Comparison of ENCODE assay signal across 9 cellular contexts in the genomic region with DNA sequence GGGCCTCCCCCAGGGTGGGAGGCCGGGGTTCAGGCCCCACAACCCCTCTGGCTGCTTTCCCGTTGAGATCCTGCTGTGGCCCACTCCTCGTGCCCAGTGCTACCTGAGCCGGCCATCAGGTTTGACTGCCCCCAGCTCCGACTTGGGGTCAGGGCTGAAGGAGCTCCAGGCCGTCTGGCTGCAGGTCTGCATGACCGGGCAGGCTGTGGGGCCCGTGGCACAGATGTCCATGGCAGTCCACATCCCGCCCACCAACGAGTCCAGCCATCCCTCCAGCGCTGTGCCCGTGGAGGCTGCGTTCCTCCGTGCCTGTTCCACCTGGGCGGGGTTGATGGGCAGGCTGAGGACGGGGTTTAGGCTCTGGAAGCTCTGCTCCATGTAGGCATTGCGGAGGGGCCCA.
"Had no signal": no experiment of that assay in that cellular context is flagged by ENCODE, and none has a peak within 500 bp of the region (broad histone marks: within the 10 kb centered on the region; RNA-seq: fewer than 3 reads in every experiment).

No MANE protein-coding gene starts in this region.

- DNase-seq: GM23248, H9, HCEC 1CT, IMR-90, KBM-7 had no signal

- FAIRE-seq: H1, H54 had no signal

- H3K4me2 ChIP-seq: KMS-11 had no signal

- H3K4me3 ChIP-seq: GM23248 had no signal

- H3K9ac ChIP-seq: GM23248, KMS-11 had no signal

- H3K27ac ChIP-seq: GM23248, HL-60, KMS-11 had no signal

- H3K4me3 Mint-ChIP-seq: H9 had no signal

- H3K9me3 Mint-ChIP-seq: H9 had no signal

- H2AFZ ChIP-seq: GM23248 had no signal

- H3K27ac Mint-ChIP-seq: H9 had no signal
